Comparison of ENCODE assay signal across 37 cellular contexts in the genomic region with DNA sequence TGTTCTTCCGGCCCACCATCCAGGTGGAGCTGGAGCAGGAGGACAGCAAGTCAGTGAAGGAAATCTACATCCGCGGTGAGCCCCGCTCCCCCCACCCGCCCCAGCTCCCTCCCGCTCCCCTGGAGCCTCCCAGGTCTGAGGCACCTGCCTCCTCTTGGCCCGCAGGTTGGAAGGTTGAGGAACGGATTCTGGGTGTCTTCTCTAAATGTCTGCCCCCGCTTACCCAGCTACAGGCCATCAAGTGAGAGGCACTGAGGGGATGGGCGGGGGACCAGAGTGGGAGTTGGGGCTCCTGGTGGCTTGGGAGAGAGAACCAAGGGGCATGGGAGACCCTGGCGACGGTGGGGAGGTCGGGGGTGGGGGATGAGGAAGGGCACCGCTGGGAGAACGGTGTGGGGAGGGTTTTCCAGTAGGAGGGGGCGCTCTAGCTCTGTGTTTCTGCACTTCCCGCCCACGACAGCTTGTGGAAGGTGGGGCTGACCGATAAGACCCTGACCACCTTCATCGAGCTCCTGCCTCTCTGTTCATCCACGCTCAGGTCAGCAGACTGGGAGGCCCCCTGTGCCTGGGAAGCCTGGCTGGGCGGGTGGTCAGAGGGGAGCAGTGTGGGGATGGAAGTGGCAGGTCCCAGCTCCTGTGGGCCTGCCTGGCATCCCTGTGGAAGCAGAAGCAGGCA. TPM values are rescaled to one million over a fixed set of nuclear protein-coding genes. Genes with fewer than 3 reads are reported as not detected.
DNase-seq lines count a peak whose midpoint lies in the region; ATAC-seq, FAIRE-seq and TF ChIP-seq lines count a peak whose summit lies in the region.
"Had no signal": no experiment of that assay in that cellular context is flagged by ENCODE, and none has a peak within 500 bp of the region (broad histone marks: within the 10 kb centered on the region; RNA-seq: fewer than 3 reads in every experiment).

No MANE protein-coding gene starts in this region.

- H3K36me3 ChIP-seq in HepG2 (replicated peaks in 1 of 2; ENCODE audit: control insufficient read depth in 1 of 2, insufficient read depth in 2 of 2, low read length in 2 of 2) (no peaks in the 10 kb centered on the region), right lobe of liver (no peaks in the 10 kb centered on the region), K562 (ENCODE audit: control insufficient read depth, insufficient read depth, low read length) (no peaks in the 10 kb centered on the region), left lung (no peaks in the 10 kb centered on the region)
- H3K36me3 ChIP-seq: esophagus squamous epithelium, MG63, sigmoid colon, SJCRH30, tibial artery had no signal

- peaks cover 25 to 93% of the 10 kb centered on the region in 2 experiments for H3K27me3 ChIP-seq in HepG2 (ENCODE audit: control insufficient read depth in 1 of 2, insufficient read depth in 2 of 2, low read length in 2 of 2)
- peaks cover 0 to 33% of the 10 kb centered on the region in 2 donors for H3K27me3 ChIP-seq in right lobe of liver
- peaks cover 8 to 17% of the 10 kb centered on the region in 2 experiments; a peak in 3 of 5 replicates for H3K27me3 ChIP-seq in K562 (ENCODE audit: control insufficient read depth in 2 of 2, insufficient read depth in 2 of 2, low read length in 2 of 2)
- H3K27me3 ChIP-seq in left lung = peaks cover 71 to 100% of the 10 kb centered on the region in 2 donors

- TF ChIP-seq EP300 in HepG2 (IDR thresholded peaks at IDR 0.05; ENCODE audit: low read depth in 2 of 2, low read length in 2 of 2) (no peak), HepG2 (CRISPR knock-in tag; IDR thresholded peaks at IDR 0.05; ENCODE audit: borderline replicate concordance) (no peak), K562 (IDR thresholded peaks at IDR 0.05; ENCODE audit: low read length) (no peak)

- POLR2A ChIA-PET in HepG2 (lab: Yijun Ruan, JAX) (no interaction called here), K562 (lab: Yijun Ruan, JAX) (interaction anchor here (0.7 to 1.6 kb wide), 3 partner anchors 30 to 266 kb away, joined by 3 to 4 read pairs (median 4); no protein-coding TSS in a partner anchor)

- FAIRE-seq in HepG2 (lab: Jason Lieb, UNC) = no peak
- no peak for FAIRE-seq in K562 (lab: Jason Lieb, UNC)
- FAIRE-seq: endometrium, GM12892 had no signal

- in situ Hi-C loops in HepG2 (cut with HindIII; ENCODE audit: extremely low pct_ligation_motif_present, low pct_unique_long_range_greater_than_20kb) (loop anchor here (5.0 to 10.0 kb wide), 2 partner anchors 32 to 230 kb away; partner anchors contain the start of gene PEAR1), K562 (cut with MboI) (loop anchor here (5.0 kb wide), 1 partner anchor 32 kb away; the partner anchor contains the start of gene PEAR1)

- BruUV-seq in HepG2 (replicated peaks; lab: Mats Ljungman, UMichigan) = no TSS peak
- no TSS peak for BruUV-seq in K562 (replicated peaks; lab: Mats Ljungman, UMichigan)

- TF ChIP-seq POLR2A in HepG2 (IDR thresholded peaks at IDR 0.05; ENCODE audit: insufficient read depth in 1 of 2, low read depth in 2 of 2, low read length in 2 of 2) = no peak
- TF ChIP-seq POLR2A in right lobe of liver (IDR thresholded peaks at IDR 0.05) = no peak
- no peak for TF ChIP-seq POLR2A in K562 (conservative IDR thresholded peaks at IDR 0.05)

- H3K27ac ChIP-seq in HepG2 (ENCODE audit: extremely low read length, insufficient read depth, low read length) (no peak overlapping the region), right lobe of liver (no peak overlapping the region), K562 (ENCODE audit: extremely low read depth, low read depth, low read length) (no peak overlapping the region), left lung (no peak overlapping the region)
- H3K27ac ChIP-seq: esophagus squamous epithelium, foreskin keratinocyte, KMS-11, psoas muscle, sigmoid colon, SJCRH30, tibial artery, VCaP had no signal

- WGBS in HepG2 (ENCODE audit: low lambda C conversion rate) = 37% methylated on average over 9 of the region's 22 CpGs
- WGBS in right lobe of liver (ENCODE audit: insufficient coverage, low coverage, low lambda C conversion rate, missing lambda C conversion rate) = 17% methylated on average over 16 of the region's 22 CpGs
- WGBS in K562 (ENCODE audit: insufficient coverage, low coverage, missing lambda C conversion rate) = 42% methylated on average over 10 of the region's 22 CpGs

- TF ChIP-seq CTCF in HepG2 (CRISPR knock-in tag; IDR thresholded peaks at IDR 0.05) (0 out of 2 replicates have a peak, but pooled peaks have one; percentile 11), right lobe of liver (IDR thresholded peaks at IDR 0.05) (no peak), K562 (IDR thresholded peaks at IDR 0.05 in 2 of 3, conservative IDR thresholded peaks at IDR 0.05 in 1 of 3; ENCODE audit: insufficient read depth in 2 of 3, low read depth in 1 of 3, low read length in 3 of 3) (peak in 1 of 3 experiments; percentile 36; a peak in 2 of 6 replicates), left lung (IDR thresholded peaks at IDR 0.05) (no peak)

- ATAC-seq in HepG2 (no peak), right lobe of liver (no peak), K562 (no peak), GM19463 (IDR thresholded peaks at IDR 0.05; ENCODE audit: unreplicated experiment) (no peak), left lung (no peak), GM21786 (IDR thresholded peaks at IDR 0.05; ENCODE audit: unreplicated experiment) (no peak)
- ATAC-seq: activated T-helper 17 cell treated with anti-CD3 and anti-CD28 coated beads, Interleukin-2, amount 50 U/mL, for 72 hours; foreskin keratinocyte; psoas muscle had no signal

- 0 out of 2 replicates have a peak overlapping the region, but pooled peaks have one; percentile 39 for H3K4me2 ChIP-seq in HepG2 (ENCODE audit: low read depth, low read length)
- peak overlapping the region; percentile 36; the same call in 1 of the 2 replicates for H3K4me2 ChIP-seq in K562 (ENCODE audit: insufficient read depth, low read length)

- CTCF ChIA-PET in HepG2 (lab: Yijun Ruan, JAX; ENCODE audit: low intra/inter-chr PET ratio, low total read pairs) = no interaction called here
- CTCF ChIA-PET in K562 (lab: Yijun Ruan, JAX; ENCODE audit: low intra/inter-chr PET ratio) = no interaction called here

- H3K4me3 ChIP-seq in HepG2 (replicated peaks in 1 of 3; ENCODE audit: insufficient read depth in 1 of 3, low read depth in 2 of 3, low read length in 3 of 3) (peak overlapping the region in 1 of 3 experiments; percentile 30; a peak in 1 of 6 replicates), right lobe of liver (no peak overlapping the region), K562 (no peak overlapping the region), left lung (no peak overlapping the region)
- H3K4me3 ChIP-seq: MG63, SJCRH30 had no signal

- no peaks in the 10 kb centered on the region for H3K9me1 ChIP-seq in K562 (ENCODE audit: control insufficient read depth, insufficient read depth, low read length)

- H3K9me3 ChIP-seq in HepG2 (ENCODE audit: low read length) (no peaks in the 10 kb centered on the region), right lobe of liver (no peaks in the 10 kb centered on the region), K562 (replicated peaks; ENCODE audit: control insufficient read depth, insufficient read depth, low read depth, low read length) (no peaks in the 10 kb centered on the region), left lung (no peaks in the 10 kb centered on the region)
- H3K9me3 ChIP-seq: esophagus squamous epithelium, MG63, psoas muscle, sigmoid colon, SJCRH30, tibial artery had no signal

- no peak for TF ChIP-seq RAD21 in HepG2 (CRISPR knock-in tag; IDR thresholded peaks at IDR 0.05)
- peak in 1 of 2 experiments; percentile 25; a peak in 2 of 4 replicates for TF ChIP-seq RAD21 in K562 (CRISPR knock-in tag; conservative IDR thresholded peaks at IDR 0.05 in 1 of 2, IDR thresholded peaks at IDR 0.05 in 1 of 2)

- H3K4me1 ChIP-seq in HepG2 (ENCODE audit: insufficient read depth, low read length) (peaks cover 16% of the 10 kb centered on the region; the same call in 1 of the 2 replicates), right lobe of liver (peaks cover 0 to 9% (median 0%) of the 10 kb centered on the region in 4 donors), K562 (replicated peaks in 1 of 2; ENCODE audit: control insufficient read depth in 2 of 2, insufficient read depth in 2 of 2, low read length in 2 of 2) (peaks cover 30 to 44% of the 10 kb centered on the region in 2 experiments), left lung (peaks cover 23 to 46% of the 10 kb centered on the region in 2 donors)
- H3K4me1 ChIP-seq: foreskin keratinocyte had no signal

- no peak for DNase-seq in HepG2 (ENCODE audit: low spot score)
- no peak for DNase-seq in right lobe of liver
- peak; percentile 64 to 70 (median 68) for DNase-seq in K562 (ENCODE audit: extremely low read depth in 1 of 4, low spot score in 3 of 4)
- peak; percentile 52 for DNase-seq in iPS-NIHi11 (ENCODE audit: low spot score)
- no peak for DNase-seq in left lung
- DNase-seq in HT-29 (ENCODE audit: low spot score) = no peak
- DNase-seq: activated CD4-positive, alpha-beta T cell treated with anti-CD3 and anti-CD28 coated beads for 48 hours; activated naive CD4-positive, alpha-beta T cell treated with anti-CD3 and anti-CD28 coated beads, Interleukin-2, amount 10 ng/mL, durations not matched to agents 7 days and 5 days; amniotic stem cell; CD8-positive, alpha-beta memory T cell; cerebellar nuclear complex; esophagus squamous epithelium; foreskin keratinocyte; head of caudate nucleus; MG63; midbrain; naive B cell; NCI-H1105 treated with DMSO at 0.1 percent for 48 hours; NCI-H2029 treated with DMSO at 0.1 percent for 48 hours; NCI-H526 treated with DMSO at 0.1 percent for 48 hours; occipital lobe; psoas muscle; sigmoid colon; SJCRH30; stimulated activated CD4-positive, alpha-beta T cell treated with anti-CD3 and anti-CD28 coated beads, Interleukin-12 subunit alpha, Interleukin-12 subunit beta, amount 100 ng/mL, for 4 hours; stimulated activated CD4-positive, alpha-beta T cell treated with anti-CD3 and anti-CD28 coated beads, Interleukin-2, amount 100 ng/mL, for 48 hours; T-helper 9 cell; tibial artery had no signal

- intact Hi-C loops in HepG2 (cut with micrococcal nuclease; ENCODE audit: unreplicated experiment) (no loop called here), right lobe of liver (cut with DNase I) (no loop called here), K562 (cut with micrococcal nuclease) (loop anchor here (5.0 kb wide), 3 partner anchors 48 to 233 kb away; partner anchors contain the start of genes ISG20L2 and METTL25B), left lung (cut with DNase I) (no loop called here)

- H2AFZ ChIP-seq in HepG2 (ENCODE audit: low read length) (no peak overlapping the region), K562 (ENCODE audit: low read depth, low read length) (peak overlapping the region; percentile 71)

- 0 out of 2 replicates have a peak, but pooled peaks cover 4% of the 10 kb centered on the region for H4K20me1 ChIP-seq in HepG2 (ENCODE audit: insufficient read depth, low read length)
- no peaks in the 10 kb centered on the region for H4K20me1 ChIP-seq in K562 (replicated peaks; ENCODE audit: control insufficient read depth, insufficient read depth, low read length)

- H3K79me2 ChIP-seq in HepG2 (ENCODE audit: insufficient read depth, low read length) = no peaks in the 10 kb centered on the region
- H3K79me2 ChIP-seq in K562 (ENCODE audit: control insufficient read depth, insufficient read depth, low read length) = no peaks in the 10 kb centered on the region

- no peak overlapping the region for H3K9ac ChIP-seq in HepG2 (ENCODE audit: insufficient read depth, low read depth, low read length)
- peak overlapping the region in 1 of 2 experiments; percentile 78; a peak in 1 of 4 replicates for H3K9ac ChIP-seq in K562 (ENCODE audit: insufficient read depth in 1 of 2, low read depth in 2 of 2, low read length in 2 of 2)
- H3K9ac ChIP-seq: KMS-11 had no signal

RNA-seq across cellular contexts. Expression of gene LRRC71, which starts 4.2 kb away (rescaled TPM):
- total RNA-seq in HepG2 (2016; rRNA removed; fragmentation: Illumina TruSeq; extraction: Trizol) (not detected in 2 replicates), right lobe of liver (under 1 TPM in 2 of 6 experiments, not detected in 4; 0.12 to 0.20 TPM), K562 (2014; rRNA removed) (0.64 TPM in 1 of 2 replicates, not detected in the other), K562 (2014; rRNA removed; fragmentation: Illumina TruSeq; extraction: Trizol) (0.22 and 0.51 TPM in 2 replicates), K562 (2015; rRNA removed; fragmentation: Illumina TruSeq; extraction: Trizol) (not detected in 2 replicates), K562 (2021) (0.45 and 1.2 TPM in 2 replicates), left lung (1 to 10 TPM in 1 of 2 donors, under 1 TPM in 1; 0.38 to 3.5 TPM)
- total RNA-seq in HepG2 (2016; cell fraction: cytosol; rRNA removed; fragmentation: Illumina TruSeq; extraction: Trizol; ENCODE audit: low read depth) = not detected in 2 replicates
- total RNA-seq in HepG2 (2016; cell fraction: insoluble cytoplasmic fraction; rRNA removed; fragmentation: Illumina TruSeq; extraction: Trizol) = not detected in 2 replicates
- not detected in 2 replicates for total RNA-seq in HepG2 (2016; cell fraction: membrane; rRNA removed; fragmentation: Illumina TruSeq; extraction: Trizol)
- not detected in 2 replicates for total RNA-seq in HepG2 (2016; cell fraction: nucleus; rRNA removed; fragmentation: Illumina TruSeq; extraction: Trizol)
- polyA plus RNA-seq in HepG2 (2011; rRNA removed) (not detected in 2 replicates), K562 (2011; rRNA removed) (0.87 and 1.1 TPM in 2 replicates), K562 (2014; fragmentation: Illumina TruSeq; extraction: Trizol) (0.06 and 0.51 TPM in 2 replicates), K562 (2014; fragmentation: Nextera tagmentation; extraction: Ambion mirVana) (under 1 TPM; 0.23 to 0.38 TPM), K562 (2014; rRNA removed) (0.19 and 0.91 TPM in 2 replicates)
- polyA plus RNA-seq in HepG2 (2011; cell fraction: cytosol; rRNA removed) = not detected in 2 replicates
- polyA plus RNA-seq in HepG2 (2011; cell fraction: nucleus; rRNA removed) = not detected in 2 replicates
- not detected in 2 replicates for polyA plus RNA-seq in HepG2 (2012)
- polyA plus RNA-seq in HepG2 (2016; cell fraction: cytosol; fragmentation: Illumina TruSeq; extraction: Trizol; ENCODE audit: low read depth) = not detected in 2 replicates
- not detected in 2 replicates for polyA plus RNA-seq in HepG2 (2016; cell fraction: insoluble cytoplasmic fraction; fragmentation: Illumina TruSeq; extraction: Trizol; ENCODE audit: low read depth)
- not detected in 2 replicates for polyA plus RNA-seq in HepG2 (2016; cell fraction: membrane; fragmentation: Illumina TruSeq; extraction: Trizol; ENCODE audit: low read depth)
- not detected in 2 replicates for polyA plus RNA-seq in HepG2 (2016; cell fraction: nucleus; fragmentation: Illumina TruSeq; extraction: Trizol; ENCODE audit: insufficient read depth, low read depth)
- polyA minus RNA-seq in HepG2 (2011; rRNA and poly(A)+ RNA removed; ENCODE audit: low replicate concordance) = not detected in 2 replicates
- polyA minus RNA-seq in HepG2 (2011; cell fraction: cytosol; rRNA and poly(A)+ RNA removed) = not detected in 2 replicates
- not detected in 2 replicates for polyA minus RNA-seq in HepG2 (2011; cell fraction: nucleus; rRNA and poly(A)+ RNA removed)
- total RNA-seq in K562 (2011; cell fraction: chromatin; rRNA removed; ENCODE audit: low replicate concordance) = 2.2 and 3.8 TPM in 2 replicates
- 2.5 and 4.9 TPM in 2 replicates for total RNA-seq in K562 (2011; cell fraction: nucleolus; rRNA removed)
- total RNA-seq in K562 (2011; cell fraction: nucleoplasm; rRNA removed) = 2.4 and 2.8 TPM in 2 replicates
- polyA plus RNA-seq in K562 (2011; cell fraction: cytosol; rRNA removed) = 0.99 and 1.4 TPM in 2 replicates
- 2.4 and 4.3 TPM in 2 replicates for polyA plus RNA-seq in K562 (2011; cell fraction: nucleus; rRNA removed)
- 0.90 and 0.99 TPM in 2 replicates for polyA plus RNA-seq in K562 (2012)
- polyA minus RNA-seq in K562 (2011; rRNA and poly(A)+ RNA removed) = 0.54 and 0.63 TPM in 2 replicates
- 1.5 TPM in 1 of 2 replicates, not detected in the other for polyA minus RNA-seq in K562 (2011; cell fraction: cytosol; rRNA and poly(A)+ RNA removed)
- 1.1 and 1.4 TPM in 2 replicates for polyA minus RNA-seq in K562 (2011; cell fraction: nucleus; rRNA and poly(A)+ RNA removed)
- total RNA-seq in HT-29 (2014; rRNA removed; shearing (Covaris generic)) = not detected in 2 replicates
- total RNA-seq: activated T-helper 17 cell treated with anti-CD3 and anti-CD28 coated beads, Interleukin-2, amount 50 U/mL, for 72 hours; CD8-positive, alpha-beta memory T cell; esophagus squamous epithelium; foreskin keratinocyte; HT1080; liver; psoas muscle; sigmoid colon; SJCRH30 had no signal
- polyA plus RNA-seq: CD8-positive, alpha-beta memory T cell; foreskin keratinocyte had no signal

RNA-seq across cellular contexts. Expression of gene PEAR1, which starts 31.1 kb away (rescaled TPM):
- total RNA-seq in HepG2 (2016; rRNA removed; fragmentation: Illumina TruSeq; extraction: Trizol) = 0.06 and 0.27 TPM in 2 replicates
- not detected in 2 replicates for total RNA-seq in HepG2 (2016; cell fraction: cytosol; rRNA removed; fragmentation: Illumina TruSeq; extraction: Trizol; ENCODE audit: low read depth)
- total RNA-seq in HepG2 (2016; cell fraction: insoluble cytoplasmic fraction; rRNA removed; fragmentation: Illumina TruSeq; extraction: Trizol) = 0.09 TPM in 1 of 2 replicates, not detected in the other
- total RNA-seq in HepG2 (2016; cell fraction: membrane; rRNA removed; fragmentation: Illumina TruSeq; extraction: Trizol) = 0.07 TPM in 1 of 2 replicates, not detected in the other
- not detected in 2 replicates for total RNA-seq in HepG2 (2016; cell fraction: nucleus; rRNA removed; fragmentation: Illumina TruSeq; extraction: Trizol)
- polyA plus RNA-seq in HepG2 (2011; rRNA removed) = 0.39 and 0.41 TPM in 2 replicates
- polyA plus RNA-seq in HepG2 (2011; cell fraction: cytosol; rRNA removed) = 0.12 and 0.20 TPM in 2 replicates
- polyA plus RNA-seq in HepG2 (2011; cell fraction: nucleus; rRNA removed) = 1.7 and 2.6 TPM in 2 replicates
- polyA plus RNA-seq in HepG2 (2012) = 0.03 and 0.21 TPM in 2 replicates
- polyA plus RNA-seq in HepG2 (2016; cell fraction: cytosol; fragmentation: Illumina TruSeq; extraction: Trizol; ENCODE audit: low read depth) = 0.10 TPM in 1 of 2 replicates, not detected in the other
- polyA plus RNA-seq in HepG2 (2016; cell fraction: insoluble cytoplasmic fraction; fragmentation: Illumina TruSeq; extraction: Trizol; ENCODE audit: low read depth) = not detected in 2 replicates
- 0.06 and 0.17 TPM in 2 replicates for polyA plus RNA-seq in HepG2 (2016; cell fraction: membrane; fragmentation: Illumina TruSeq; extraction: Trizol; ENCODE audit: low read depth)
- polyA plus RNA-seq in HepG2 (2016; cell fraction: nucleus; fragmentation: Illumina TruSeq; extraction: Trizol; ENCODE audit: insufficient read depth, low read depth) = 0.79 and 1.1 TPM in 2 replicates
- polyA minus RNA-seq in HepG2 (2011; rRNA and poly(A)+ RNA removed; ENCODE audit: low replicate concordance) = 0.20 and 0.98 TPM in 2 replicates
- not detected in 2 replicates for polyA minus RNA-seq in HepG2 (2011; cell fraction: cytosol; rRNA and poly(A)+ RNA removed)
- polyA minus RNA-seq in HepG2 (2011; cell fraction: nucleus; rRNA and poly(A)+ RNA removed) = 0.13 and 0.50 TPM in 2 replicates
- 1 to 10 TPM; 2.2 to 9.8 (median 3.6) TPM for total RNA-seq in right lobe of liver
- 6.2 and 13.8 TPM in 2 replicates for total RNA-seq in K562 (2011; cell fraction: chromatin; rRNA removed; ENCODE audit: low replicate concordance)
- total RNA-seq in K562 (2011; cell fraction: nucleolus; rRNA removed) = 11.7 and 12.5 TPM in 2 replicates
- total RNA-seq in K562 (2011; cell fraction: nucleoplasm; rRNA removed) = 6.5 and 7.2 TPM in 2 replicates
- 6.4 and 12.7 TPM in 2 replicates for total RNA-seq in K562 (2014; rRNA removed)
- 2.5 and 2.6 TPM in 2 replicates for total RNA-seq in K562 (2014; rRNA removed; fragmentation: Illumina TruSeq; extraction: Trizol)
- total RNA-seq in K562 (2015; rRNA removed; fragmentation: Illumina TruSeq; extraction: Trizol) = 5.9 and 6.0 TPM in 2 replicates
- 5.2 and 6.1 TPM in 2 replicates for total RNA-seq in K562 (2021)
- 13.9 and 16.6 TPM in 2 replicates for polyA plus RNA-seq in K562 (2011; rRNA removed)
- 17.4 and 33.0 TPM in 2 replicates for polyA plus RNA-seq in K562 (2011; cell fraction: cytosol; rRNA removed)
- 30.0 and 34.3 TPM in 2 replicates for polyA plus RNA-seq in K562 (2011; cell fraction: nucleus; rRNA removed)
- 5.5 and 7.2 TPM in 2 replicates for polyA plus RNA-seq in K562 (2012)
- polyA plus RNA-seq in K562 (2014; fragmentation: Illumina TruSeq; extraction: Trizol) = 6.8 and 9.8 TPM in 2 replicates
- polyA plus RNA-seq in K562 (2014; fragmentation: Nextera tagmentation; extraction: Ambion mirVana) = 1 to 10 TPM in 1 of 2 experiments, under 1 TPM in 1; 0.87 to 1.1 TPM
- 7.0 and 9.1 TPM in 2 replicates for polyA plus RNA-seq in K562 (2014; rRNA removed)
- 6.3 and 7.1 TPM in 2 replicates for polyA minus RNA-seq in K562 (2011; rRNA and poly(A)+ RNA removed)
- 7.3 and 8.2 TPM in 2 replicates for polyA minus RNA-seq in K562 (2011; cell fraction: cytosol; rRNA and poly(A)+ RNA removed)
- polyA minus RNA-seq in K562 (2011; cell fraction: nucleus; rRNA and poly(A)+ RNA removed) = 6.3 and 12.1 TPM in 2 replicates
- 10 to 100 TPM; 10.6 to 12.3 TPM for total RNA-seq in left lung
- total RNA-seq in HT-29 (2014; rRNA removed; shearing (Covaris generic)) = 1.2 and 1.4 TPM in 2 replicates
- total RNA-seq: activated T-helper 17 cell treated with anti-CD3 and anti-CD28 coated beads, Interleukin-2, amount 50 U/mL, for 72 hours; CD8-positive, alpha-beta memory T cell; SJCRH30 had no signal
- polyA plus RNA-seq: CD8-positive, alpha-beta memory T cell had no signal

Comparison
In these comparisons a context has a peak if more than half of its experiments do, and no peak if none do; other contexts are left out.
1. DNase-seq: peak in K562 (4 of 4) and iPS-NIHi11 (single experiment); none in HepG2 (single experiment), right lobe of liver (0 of 3), left lung (0 of 2) and HT-29 (single experiment).